ENCODE assay signal across 1 cellular context in the genomic region with DNA sequence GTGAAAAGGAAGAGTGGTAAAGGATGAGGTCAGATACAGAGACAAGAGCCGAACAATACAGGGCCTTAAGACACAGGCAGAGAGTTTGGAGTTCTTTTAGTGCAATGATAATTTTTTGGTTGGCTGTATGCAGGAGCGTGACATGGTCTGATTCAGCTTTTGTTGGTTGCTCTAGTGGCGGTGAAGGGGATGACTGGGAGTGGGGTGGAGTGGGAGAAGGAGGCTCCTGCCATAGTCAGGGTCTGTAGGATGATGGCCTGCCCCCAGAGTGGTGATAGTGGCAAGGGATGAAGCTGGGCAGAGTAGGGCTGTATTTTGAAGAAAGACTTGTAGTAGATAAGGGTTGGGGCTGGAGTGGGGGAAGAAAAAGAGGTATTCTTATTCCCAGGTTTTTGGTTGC.
TF ChIP-seq lines count a peak whose summit lies in the region.

No MANE protein-coding gene starts in this region.

TF ChIP-seq in GM23338, 12 proteins besides CTCF, POLR2A, EP300 and RAD21 (continued from another document):
- TF ChIP-seq, protein P1, sequence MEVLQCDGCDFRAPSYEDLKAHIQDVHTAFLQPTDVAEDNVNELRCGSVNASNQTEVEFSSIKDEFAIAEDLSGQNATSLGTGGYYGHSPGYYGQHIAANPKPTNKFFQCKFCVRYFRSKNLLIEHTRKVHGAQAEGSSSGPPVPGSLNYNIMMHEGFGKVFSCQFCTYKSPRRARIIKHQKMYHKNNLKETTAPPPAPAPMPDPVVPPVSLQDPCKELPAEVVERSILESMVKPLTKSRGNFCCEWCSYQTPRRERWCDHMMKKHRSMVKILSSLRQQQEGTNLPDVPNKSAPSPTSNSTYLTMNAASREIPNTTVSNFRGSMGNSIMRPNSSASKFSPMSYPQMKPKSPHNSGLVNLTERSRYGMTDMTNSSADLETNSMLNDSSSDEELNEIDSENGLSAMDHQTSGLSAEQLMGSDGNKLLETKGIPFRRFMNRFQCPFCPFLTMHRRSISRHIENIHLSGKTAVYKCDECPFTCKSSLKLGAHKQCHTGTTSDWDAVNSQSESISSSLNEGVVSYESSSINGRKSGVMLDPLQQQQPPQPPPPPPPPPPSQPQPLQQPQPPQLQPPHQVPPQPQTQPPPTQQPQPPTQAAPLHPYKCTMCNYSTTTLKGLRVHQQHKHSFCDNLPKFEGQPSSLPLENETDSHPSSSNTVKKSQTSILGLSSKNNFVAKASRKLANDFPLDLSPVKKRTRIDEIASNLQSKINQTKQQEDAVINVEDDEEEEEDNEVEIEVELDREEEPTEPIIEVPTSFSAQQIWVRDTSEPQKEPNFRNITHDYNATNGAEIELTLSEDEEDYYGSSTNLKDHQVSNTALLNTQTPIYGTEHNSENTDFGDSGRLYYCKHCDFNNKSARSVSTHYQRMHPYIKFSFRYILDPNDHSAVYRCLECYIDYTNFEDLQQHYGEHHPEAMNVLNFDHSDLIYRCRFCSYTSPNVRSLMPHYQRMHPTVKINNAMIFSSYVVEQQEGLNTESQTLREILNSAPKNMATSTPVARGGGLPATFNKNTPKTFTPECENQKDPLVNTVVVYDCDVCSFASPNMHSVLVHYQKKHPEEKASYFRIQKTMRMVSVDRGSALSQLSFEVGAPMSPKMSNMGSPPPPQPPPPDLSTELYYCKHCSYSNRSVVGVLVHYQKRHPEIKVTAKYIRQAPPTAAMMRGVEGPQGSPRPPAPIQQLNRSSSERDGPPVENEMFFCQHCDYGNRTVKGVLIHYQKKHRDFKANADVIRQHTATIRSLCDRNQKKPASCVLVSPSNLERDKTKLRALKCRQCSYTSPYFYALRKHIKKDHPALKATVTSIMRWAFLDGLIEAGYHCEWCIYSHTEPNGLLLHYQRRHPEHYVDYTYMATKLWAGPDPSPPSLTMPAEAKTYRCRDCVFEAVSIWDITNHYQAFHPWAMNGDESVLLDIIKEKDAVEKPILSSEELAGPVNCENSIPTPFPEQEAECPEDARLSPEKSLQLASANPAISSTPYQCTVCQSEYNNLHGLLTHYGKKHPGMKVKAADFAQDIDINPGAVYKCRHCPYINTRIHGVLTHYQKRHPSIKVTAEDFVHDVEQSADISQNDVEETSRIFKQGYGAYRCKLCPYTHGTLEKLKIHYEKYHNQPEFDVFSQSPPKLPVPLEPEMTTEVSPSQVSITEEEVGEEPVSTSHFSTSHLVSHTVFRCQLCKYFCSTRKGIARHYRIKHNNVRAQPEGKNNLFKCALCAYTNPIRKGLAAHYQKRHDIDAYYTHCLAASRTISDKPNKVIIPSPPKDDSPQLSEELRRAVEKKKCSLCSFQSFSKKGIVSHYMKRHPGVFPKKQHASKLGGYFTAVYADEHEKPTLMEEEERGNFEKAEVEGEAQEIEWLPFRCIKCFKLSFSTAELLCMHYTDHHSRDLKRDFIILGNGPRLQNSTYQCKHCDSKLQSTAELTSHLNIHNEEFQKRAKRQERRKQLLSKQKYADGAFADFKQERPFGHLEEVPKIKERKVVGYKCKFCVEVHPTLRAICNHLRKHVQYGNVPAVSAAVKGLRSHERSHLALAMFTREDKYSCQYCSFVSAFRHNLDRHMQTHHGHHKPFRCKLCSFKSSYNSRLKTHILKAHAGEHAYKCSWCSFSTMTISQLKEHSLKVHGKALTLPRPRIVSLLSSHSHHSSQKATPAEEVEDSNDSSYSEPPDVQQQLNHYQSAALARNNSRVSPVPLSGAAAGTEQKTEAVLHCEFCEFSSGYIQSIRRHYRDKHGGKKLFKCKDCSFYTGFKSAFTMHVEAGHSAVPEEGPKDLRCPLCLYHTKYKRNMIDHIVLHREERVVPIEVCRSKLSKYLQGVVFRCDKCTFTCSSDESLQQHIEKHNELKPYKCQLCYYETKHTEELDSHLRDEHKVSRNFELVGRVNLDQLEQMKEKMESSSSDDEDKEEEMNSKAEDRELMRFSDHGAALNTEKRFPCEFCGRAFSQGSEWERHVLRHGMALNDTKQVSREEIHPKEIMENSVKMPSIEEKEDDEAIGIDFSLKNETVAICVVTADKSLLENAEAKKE (CRISPR knock-in tag; IDR thresholded peaks at IDR 0.05): no peak
- no peak for TF ChIP-seq EZH2phosphoT487 (IDR thresholded peaks at IDR 0.05; ENCODE audit: unreplicated experiment)
- TF ChIP-seq, protein P2, sequence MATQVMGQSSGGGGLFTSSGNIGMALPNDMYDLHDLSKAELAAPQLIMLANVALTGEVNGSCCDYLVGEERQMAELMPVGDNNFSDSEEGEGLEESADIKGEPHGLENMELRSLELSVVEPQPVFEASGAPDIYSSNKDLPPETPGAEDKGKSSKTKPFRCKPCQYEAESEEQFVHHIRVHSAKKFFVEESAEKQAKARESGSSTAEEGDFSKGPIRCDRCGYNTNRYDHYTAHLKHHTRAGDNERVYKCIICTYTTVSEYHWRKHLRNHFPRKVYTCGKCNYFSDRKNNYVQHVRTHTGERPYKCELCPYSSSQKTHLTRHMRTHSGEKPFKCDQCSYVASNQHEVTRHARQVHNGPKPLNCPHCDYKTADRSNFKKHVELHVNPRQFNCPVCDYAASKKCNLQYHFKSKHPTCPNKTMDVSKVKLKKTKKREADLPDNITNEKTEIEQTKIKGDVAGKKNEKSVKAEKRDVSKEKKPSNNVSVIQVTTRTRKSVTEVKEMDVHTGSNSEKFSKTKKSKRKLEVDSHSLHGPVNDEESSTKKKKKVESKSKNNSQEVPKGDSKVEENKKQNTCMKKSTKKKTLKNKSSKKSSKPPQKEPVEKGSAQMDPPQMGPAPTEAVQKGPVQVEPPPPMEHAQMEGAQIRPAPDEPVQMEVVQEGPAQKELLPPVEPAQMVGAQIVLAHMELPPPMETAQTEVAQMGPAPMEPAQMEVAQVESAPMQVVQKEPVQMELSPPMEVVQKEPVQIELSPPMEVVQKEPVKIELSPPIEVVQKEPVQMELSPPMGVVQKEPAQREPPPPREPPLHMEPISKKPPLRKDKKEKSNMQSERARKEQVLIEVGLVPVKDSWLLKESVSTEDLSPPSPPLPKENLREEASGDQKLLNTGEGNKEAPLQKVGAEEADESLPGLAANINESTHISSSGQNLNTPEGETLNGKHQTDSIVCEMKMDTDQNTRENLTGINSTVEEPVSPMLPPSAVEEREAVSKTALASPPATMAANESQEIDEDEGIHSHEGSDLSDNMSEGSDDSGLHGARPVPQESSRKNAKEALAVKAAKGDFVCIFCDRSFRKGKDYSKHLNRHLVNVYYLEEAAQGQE (IDR thresholded peaks at IDR 0.05; ENCODE audit: unreplicated experiment): no peak
TF ChIP-seq in GM23338: peak in this region for 0.
